ENCODE assay signal across 8 cellular contexts in genomic region chr12:59595557-59596231, GRCh38. TPM values are rescaled to one million over a fixed set of nuclear protein-coding genes. Genes with fewer than 3 reads are reported as not detected.
DNase-seq lines count a peak whose midpoint lies in the region; ATAC-seq and TF ChIP-seq lines count a peak whose summit lies in the region.

Gene SLC16A7, plus strand, starts transcription at chr12:59596029. Its CDS starts 108,773 bp downstream, at chr12:59704802.

- no peaks in the 10 kb centered on the region for H3K9me3 Mint-ChIP-seq in activated T-helper 17 cell treated with anti-CD3 and anti-CD28 coated beads, Interleukin-2, amount 50 U/mL, for 72 hours
- H3K9me3 Mint-ChIP-seq in natural killer cell: no peaks in the 10 kb centered on the region

- peaks cover 23% of the 10 kb centered on the region for H3K4me1 Mint-ChIP-seq in activated T-helper 17 cell treated with anti-CD3 and anti-CD28 coated beads, Interleukin-2, amount 50 U/mL, for 72 hours
- peaks cover 49 to 55% of the 10 kb centered on the region in 2 donors for H3K4me1 Mint-ChIP-seq in natural killer cell

- no peaks in the 10 kb centered on the region for H3K9me3 ChIP-seq in KOPT-K1 (ENCODE audit: insufficient read depth, low read length, poor library complexity, severe bottlenecking)

- peak within 1 kb of the TSS; percentile 87 for H3K4me3 Mint-ChIP-seq in activated T-helper 17 cell treated with anti-CD3 and anti-CD28 coated beads, Interleukin-2, amount 50 U/mL, for 72 hours
- peak within 1 kb of the TSS; percentile 96 for H3K4me3 Mint-ChIP-seq in natural killer cell

- intact Hi-C loops in natural killer cell (cut with micrococcal nuclease): loop anchor here (2.0 to 5.0 kb wide), 2 partner anchors 41 to 212 kb away; no protein-coding TSS in a partner anchor

- TF ChIP-seq CTCF in natural killer cell (IDR thresholded peaks at IDR 0.05): no peak

- no peaks in the 10 kb centered on the region for H3K27me3 Mint-ChIP-seq in activated T-helper 17 cell treated with anti-CD3 and anti-CD28 coated beads, Interleukin-2, amount 50 U/mL, for 72 hours
- H3K27me3 Mint-ChIP-seq in natural killer cell (ENCODE audit: low read depth in 2 of 2): no peaks in the 10 kb centered on the region

- H3K27ac ChIP-seq in KOPT-K1 (ENCODE audit: low read depth, low read length, poor library complexity, severe bottlenecking): peak within 1 kb of the TSS; percentile 96

- peaks cover 19% of the 10 kb centered on the region; the same call in 1 of the 2 replicates for H3K36me3 ChIP-seq in KOPT-K1 (ENCODE audit: insufficient read depth, low read length)

- peaks cover 49% of the 10 kb centered on the region for H3K36me3 Mint-ChIP-seq in activated T-helper 17 cell treated with anti-CD3 and anti-CD28 coated beads, Interleukin-2, amount 50 U/mL, for 72 hours (ENCODE audit: low read depth)
- no peaks in the 10 kb centered on the region for H3K36me3 Mint-ChIP-seq in natural killer cell

- DNase-seq in DMS53 treated with DMSO at 0.1 percent for 48 hours (lab: John Stamatoyannopoulos, UW; ENCODE audit: unreplicated experiment) (peak; percentile 91), RPMI8226 (peak; percentile 83), fibroblast of peridontal ligament (ENCODE audit: extremely low read depth) (peak; percentile 84), natural killer cell (peak; percentile 80)
- DNase-seq in stimulated activated naive CD4-positive, alpha-beta T cell (lab: John Stamatoyannopoulos, UW): peak; percentile 70 to 80 (median 74)

- peak within 1 kb of the TSS; percentile 90 for H3K27ac Mint-ChIP-seq in activated T-helper 17 cell treated with anti-CD3 and anti-CD28 coated beads, Interleukin-2, amount 50 U/mL, for 72 hours
- H3K27ac Mint-ChIP-seq in natural killer cell: peak within 1 kb of the TSS; percentile 93 to 99

- ATAC-seq in GM21825 (IDR thresholded peaks at IDR 0.05; ENCODE audit: unreplicated experiment) (peak; percentile 67), natural killer cell (peak; percentile 52 to 77 (median 67))
- peak; percentile 46 for ATAC-seq in activated T-helper 17 cell treated with anti-CD3 and anti-CD28 coated beads, Interleukin-2, amount 50 U/mL, for 72 hours (replicated peaks)

RNA-seq across cellular contexts. Expression of gene SLC16A7, which starts in this region (rescaled TPM):
- total RNA-seq in activated T-helper 17 cell treated with anti-CD3 and anti-CD28 coated beads, Interleukin-2, amount 50 U/mL, for 72 hours: 10 to 100 TPM; 21.4 to 29.9 TPM
- 10 to 100 TPM; 42.4 to 46.9 (median 43.2) TPM for total RNA-seq in natural killer cell

Comparison
In these comparisons a context has a peak if more than half of its experiments do, and no peak if none do; other contexts are left out.
1. Peak in every context shown above with its lines: DNase-seq, ATAC-seq and H3K27ac ChIP-seq.